Comparison of ENCODE assay signal across 1 cellular context in the genomic region with DNA sequence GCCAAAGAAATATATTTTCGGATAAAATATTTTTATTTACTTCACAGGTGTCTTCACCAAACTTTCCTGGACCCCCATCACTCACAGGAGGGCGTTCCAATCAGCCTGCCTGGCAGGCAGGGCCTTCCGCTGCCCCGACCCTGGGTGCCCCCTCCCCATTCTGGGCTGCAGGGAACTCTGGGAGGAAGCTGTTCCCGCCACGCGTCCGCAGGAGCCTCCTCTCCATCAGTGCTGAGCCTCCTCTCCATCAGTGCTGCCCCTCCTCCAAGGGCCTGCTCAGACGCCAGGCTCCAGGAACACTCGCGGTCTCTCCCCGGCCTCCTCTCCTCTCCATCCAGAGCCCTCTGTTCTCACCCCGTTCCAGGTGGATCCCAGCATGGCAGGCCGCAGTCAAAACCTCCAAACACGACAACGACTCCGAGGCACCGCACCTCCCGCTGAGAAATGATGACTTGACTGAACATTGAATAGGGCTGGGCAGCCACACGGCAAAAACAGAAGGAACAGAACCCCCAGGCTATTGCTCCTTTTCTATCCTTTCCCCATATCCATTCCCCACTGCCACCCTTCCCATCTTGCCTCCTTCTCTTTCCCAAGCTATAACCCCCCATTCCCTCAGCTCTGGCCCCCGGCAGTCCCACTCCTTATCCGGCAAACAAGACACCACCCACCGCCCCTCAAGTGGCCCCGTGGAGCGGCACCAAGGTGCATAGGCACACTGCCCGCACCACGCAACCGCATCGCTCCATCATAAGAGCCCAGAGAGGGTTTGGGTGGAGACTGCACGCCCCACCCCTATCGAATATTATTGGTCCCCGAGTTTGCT.
TF ChIP-seq lines count a peak whose summit lies in the region.

No MANE protein-coding gene starts in this region.

TF ChIP-seq in GM23338, 12 proteins besides CTCF, POLR2A, EP300 and RAD21 (continued from another document):
- TF ChIP-seq, protein P1, sequence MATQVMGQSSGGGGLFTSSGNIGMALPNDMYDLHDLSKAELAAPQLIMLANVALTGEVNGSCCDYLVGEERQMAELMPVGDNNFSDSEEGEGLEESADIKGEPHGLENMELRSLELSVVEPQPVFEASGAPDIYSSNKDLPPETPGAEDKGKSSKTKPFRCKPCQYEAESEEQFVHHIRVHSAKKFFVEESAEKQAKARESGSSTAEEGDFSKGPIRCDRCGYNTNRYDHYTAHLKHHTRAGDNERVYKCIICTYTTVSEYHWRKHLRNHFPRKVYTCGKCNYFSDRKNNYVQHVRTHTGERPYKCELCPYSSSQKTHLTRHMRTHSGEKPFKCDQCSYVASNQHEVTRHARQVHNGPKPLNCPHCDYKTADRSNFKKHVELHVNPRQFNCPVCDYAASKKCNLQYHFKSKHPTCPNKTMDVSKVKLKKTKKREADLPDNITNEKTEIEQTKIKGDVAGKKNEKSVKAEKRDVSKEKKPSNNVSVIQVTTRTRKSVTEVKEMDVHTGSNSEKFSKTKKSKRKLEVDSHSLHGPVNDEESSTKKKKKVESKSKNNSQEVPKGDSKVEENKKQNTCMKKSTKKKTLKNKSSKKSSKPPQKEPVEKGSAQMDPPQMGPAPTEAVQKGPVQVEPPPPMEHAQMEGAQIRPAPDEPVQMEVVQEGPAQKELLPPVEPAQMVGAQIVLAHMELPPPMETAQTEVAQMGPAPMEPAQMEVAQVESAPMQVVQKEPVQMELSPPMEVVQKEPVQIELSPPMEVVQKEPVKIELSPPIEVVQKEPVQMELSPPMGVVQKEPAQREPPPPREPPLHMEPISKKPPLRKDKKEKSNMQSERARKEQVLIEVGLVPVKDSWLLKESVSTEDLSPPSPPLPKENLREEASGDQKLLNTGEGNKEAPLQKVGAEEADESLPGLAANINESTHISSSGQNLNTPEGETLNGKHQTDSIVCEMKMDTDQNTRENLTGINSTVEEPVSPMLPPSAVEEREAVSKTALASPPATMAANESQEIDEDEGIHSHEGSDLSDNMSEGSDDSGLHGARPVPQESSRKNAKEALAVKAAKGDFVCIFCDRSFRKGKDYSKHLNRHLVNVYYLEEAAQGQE (IDR thresholded peaks at IDR 0.05; ENCODE audit: unreplicated experiment): no peak
- TF ChIP-seq NANOG (IDR thresholded peaks at IDR 0.05; ENCODE audit: borderline replicate concordance) (no peak), ZNF331 (CRISPR knock-in tag; IDR thresholded peaks at IDR 0.05; ENCODE audit: low read depth) (no peak), EZH2 (IDR thresholded peaks at IDR 0.05; ENCODE audit: low read depth, unreplicated experiment) (no peak)
